Comparison of ENCODE assay signal across 22 cellular contexts in the genomic region with DNA sequence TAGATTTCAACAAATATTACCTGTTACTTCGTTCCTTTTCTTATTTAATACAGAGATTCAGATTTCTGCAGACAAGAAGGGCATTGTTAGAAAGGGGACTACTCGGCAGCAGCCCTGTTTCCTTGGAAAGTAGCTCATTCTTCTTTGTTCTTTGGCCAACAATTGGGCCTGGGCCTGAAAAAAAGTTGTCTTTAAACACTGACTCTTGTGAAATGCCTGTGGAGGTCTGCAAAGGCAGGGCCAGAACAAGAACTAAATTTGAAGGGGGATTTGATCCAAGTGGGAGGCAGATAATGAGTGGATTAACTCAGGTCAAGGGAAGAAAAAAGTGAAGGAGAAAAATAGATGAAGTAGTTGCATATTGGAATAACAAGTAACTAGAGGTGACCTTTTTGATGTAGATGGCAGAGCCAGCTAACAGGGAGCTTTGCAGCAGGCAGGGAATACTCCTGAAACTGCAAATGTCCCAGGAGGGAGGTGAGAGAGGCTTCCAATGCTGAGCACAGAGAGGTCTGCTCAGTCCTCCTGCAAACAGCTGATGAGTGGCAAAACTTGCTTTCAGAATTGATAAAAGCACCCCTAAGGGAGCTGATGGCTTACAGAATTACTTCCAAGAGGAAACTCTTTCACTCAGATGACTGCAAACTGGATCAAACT.
"Had no signal": no experiment of that assay in that cellular context is flagged by ENCODE, and none has a peak within 500 bp of the region (broad histone marks: within the 10 kb centered on the region; RNA-seq: fewer than 3 reads in every experiment).

No MANE protein-coding gene starts in this region.

- H3K27ac Mint-ChIP-seq: activated B cell treated with CpG ODN at 0.5 μM for 24 hours; activated CD4-positive, alpha-beta memory T cell treated with anti-CD3 and anti-CD28 coated beads for 36 hours; activated naive CD4-positive, alpha-beta T cell treated with anti-CD3 and anti-CD28 coated beads, Interleukin-2, amount 50 U/mL, for 72 hours; activated T-helper 1 cell treated with anti-CD3 and anti-CD28 coated beads, Interleukin-12 subunit alpha, Interleukin-12 subunit beta, Interleukin-2, Interleukin-4 antibody, amounts not matched to agents 30 ng/mL and 10 ng/mL and 1 ng/mL, durations not matched to agents 14 hours and 24 hours and 36 hours; dendritic cell treated with granulocyte-macrophage colony-stimulating factor and Interleukin-4, amounts not matched to agents 40 ng/mL and 50 ng/mL, for 4 days; stimulated activated effector memory CD8-positive, alpha-beta T cell treated with anti-CD3 and anti-CD28 coated beads, Interleukin-12 subunit alpha, Interleukin-12 subunit beta, amount 100 ng/mL, for 72 hours; T-helper 2 cell treated with Interferon-gamma antibody and Interleukin-4, amounts not matched to agents 5 μg/mL and 100 μg/mL, for 36 hours; type B pancreatic cell had no signal

- H3K4me1 ChIP-seq: adrenal gland, left lung, pancreas, sigmoid colon, testis had no signal

- DNase-seq: activated B cell treated with CpG ODN at 0.5 μM for 24 hours; activated CD4-positive, alpha-beta memory T cell treated with anti-CD3 and anti-CD28 coated beads for 36 hours; activated CD4-positive, alpha-beta T cell treated with anti-CD3 and anti-CD28 coated beads for 4 hours; activated gamma-delta T cell treated with Interleukin-2 at 50 U/mL for 16 hours; activated T-cell treated with anti-CD3 and anti-CD28 coated beads for 4 hours; adrenal gland; effector CD8-positive, alpha-beta T cell; left lung; mucosa of descending colon; naive B cell; pancreas; sigmoid colon; stimulated activated CD4-positive, alpha-beta T cell treated with anti-CD3 and anti-CD28 coated beads, Interleukin-4, amount 100 ng/mL, for 24 hours; SW 1271; testis had no signal

- H3K9me3 Mint-ChIP-seq: activated T-helper 1 cell treated with anti-CD3 and anti-CD28 coated beads, Interleukin-12 subunit alpha, Interleukin-12 subunit beta, Interleukin-2, Interleukin-4 antibody, amounts not matched to agents 30 ng/mL and 10 ng/mL and 1 ng/mL, durations not matched to agents 14 hours and 24 hours and 36 hours; dendritic cell treated with granulocyte-macrophage colony-stimulating factor and Interleukin-4, amounts not matched to agents 40 ng/mL and 50 ng/mL, for 4 days; T-helper 2 cell treated with Interferon-gamma antibody and Interleukin-4, amounts not matched to agents 5 μg/mL and 100 μg/mL, for 36 hours; type B pancreatic cell had no signal

- H3K4me3 ChIP-seq: adrenal gland, left lung, mucosa of descending colon, pancreas, sigmoid colon, testis had no signal

- H3K4me3 Mint-ChIP-seq: activated B cell treated with CpG ODN at 0.5 μM for 24 hours; activated CD4-positive, alpha-beta memory T cell treated with anti-CD3 and anti-CD28 coated beads for 36 hours; activated T-helper 1 cell treated with anti-CD3 and anti-CD28 coated beads, Interleukin-12 subunit alpha, Interleukin-12 subunit beta, Interleukin-2, Interleukin-4 antibody, amounts not matched to agents 30 ng/mL and 10 ng/mL and 1 ng/mL, durations not matched to agents 14 hours and 24 hours and 36 hours; dendritic cell treated with granulocyte-macrophage colony-stimulating factor and Interleukin-4, amounts not matched to agents 40 ng/mL and 50 ng/mL, for 4 days; stimulated activated effector memory CD8-positive, alpha-beta T cell treated with anti-CD3 and anti-CD28 coated beads, Interleukin-12 subunit alpha, Interleukin-12 subunit beta, amount 100 ng/mL, for 72 hours; T-helper 2 cell treated with Interferon-gamma antibody and Interleukin-4, amounts not matched to agents 5 μg/mL and 100 μg/mL, for 36 hours; type B pancreatic cell had no signal

- H3K36me3 ChIP-seq: adrenal gland, left lung, neutrophil, pancreas, sigmoid colon had no signal

- H3K27ac ChIP-seq: adrenal gland, left lung, neutrophil, pancreas, sigmoid colon, testis had no signal

- ATAC-seq: activated naive CD4-positive, alpha-beta T cell treated with anti-CD3 and anti-CD28 coated beads, Interleukin-2, amount 50 U/mL, for 72 hours; left lung; mucosa of descending colon; pancreas; stimulated activated effector memory CD8-positive, alpha-beta T cell treated with anti-CD3 and anti-CD28 coated beads, Interleukin-12 subunit alpha, Interleukin-12 subunit beta, amount 100 ng/mL, for 72 hours had no signal

- H3K4me1 Mint-ChIP-seq: activated B cell treated with CpG ODN at 0.5 μM for 24 hours; naive B cell; stimulated activated effector memory CD8-positive, alpha-beta T cell treated with anti-CD3 and anti-CD28 coated beads, Interleukin-12 subunit alpha, Interleukin-12 subunit beta, amount 100 ng/mL, for 72 hours had no signal

- H3K36me3 Mint-ChIP-seq: activated CD4-positive, alpha-beta memory T cell treated with anti-CD3 and anti-CD28 coated beads for 36 hours; stimulated activated effector memory CD8-positive, alpha-beta T cell treated with anti-CD3 and anti-CD28 coated beads, Interleukin-12 subunit alpha, Interleukin-12 subunit beta, amount 100 ng/mL, for 72 hours; type B pancreatic cell had no signal

- H3K27me3 ChIP-seq: adrenal gland, left lung, neutrophil, pancreas, sigmoid colon, testis had no signal

- H3K27me3 Mint-ChIP-seq: activated B cell treated with CpG ODN at 0.5 μM for 24 hours; activated CD4-positive, alpha-beta memory T cell treated with anti-CD3 and anti-CD28 coated beads for 36 hours; dendritic cell treated with granulocyte-macrophage colony-stimulating factor and Interleukin-4, amounts not matched to agents 40 ng/mL and 50 ng/mL, for 4 days; type B pancreatic cell had no signal

- H3K9me3 ChIP-seq: adrenal gland, left lung, mucosa of descending colon, neutrophil, pancreas, sigmoid colon, testis had no signal
